In the genomic region with DNA sequence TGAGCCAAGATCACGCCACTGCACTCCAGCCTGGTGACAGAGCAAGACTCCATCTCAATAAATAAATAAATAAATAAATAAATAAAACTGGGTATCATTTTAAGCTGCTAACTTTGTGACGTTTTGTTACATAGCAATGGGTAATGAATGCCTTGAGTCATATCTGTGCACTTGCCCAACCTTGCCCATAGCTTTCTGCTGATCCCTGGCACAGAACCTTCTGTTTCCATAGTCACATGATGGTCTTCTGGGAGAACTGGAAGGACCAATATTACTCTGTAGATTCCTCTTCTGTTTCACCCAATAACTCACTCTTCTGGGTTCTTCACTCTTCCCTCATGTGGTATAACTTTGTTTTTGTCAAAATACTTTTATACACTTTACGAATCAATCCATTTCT, we compare ENCODE assay signal across 31 cellular contexts.
"Had no signal": no experiment of that assay in that cellular context is flagged by ENCODE, and none has a peak within 500 bp of the region (broad histone marks: within the 10 kb centered on the region; RNA-seq: fewer than 3 reads in every experiment).

No MANE protein-coding gene starts in this region.

- H3K4me2 ChIP-seq: hepatocyte had no signal

- H3K79me2 ChIP-seq: hepatocyte had no signal

- H3K27me3 ChIP-seq: adrenal gland, body of pancreas, esophagus muscularis mucosa, gastrocnemius medialis, hepatocyte, pancreas, testis, uterus had no signal

- H3K4me1 Mint-ChIP-seq: activated CD4-positive, alpha-beta T cell treated with anti-CD3 and anti-CD28 coated beads, Interleukin-2, amount 10 ng/mL, durations not matched to agents 24 days and 14 days; activated naive CD8-positive, alpha-beta T cell treated with anti-CD3 and anti-CD28 coated beads for 36 hours; memory B cell had no signal

- H3K4me3 Mint-ChIP-seq: activated CD4-positive, alpha-beta memory T cell treated with anti-CD3 and anti-CD28 coated beads for 36 hours; activated CD4-positive, alpha-beta T cell treated with anti-CD3 and anti-CD28 coated beads, Interleukin-2, amount 10 ng/mL, durations not matched to agents 24 days and 14 days; activated naive CD4-positive, alpha-beta T cell treated with anti-CD3 and anti-CD28 coated beads for 36 hours; activated naive CD8-positive, alpha-beta T cell treated with anti-CD3 and anti-CD28 coated beads for 36 hours; activated T-helper 1 cell treated with anti-CD3 and anti-CD28 coated beads, Interleukin-12 subunit alpha, Interleukin-12 subunit beta, Interleukin-2, Interleukin-4 antibody, amounts not matched to agents 30 ng/mL and 10 ng/mL and 1 ng/mL, durations not matched to agents 14 hours and 24 hours and 36 hours; memory B cell; naive thymus-derived CD4-positive, alpha-beta T cell had no signal

- H3K4me1 ChIP-seq: pancreas had no signal

- H3K36me3 ChIP-seq: adrenal gland, esophagus muscularis mucosa, gastrocnemius medialis, pancreas, prostate gland, uterus, WERI-Rb-1 had no signal

- DNase-seq: activated CD4-positive, alpha-beta memory T cell treated with anti-CD3 and anti-CD28 coated beads for 36 hours; activated CD4-positive, alpha-beta T cell treated with anti-CD3 and anti-CD28 coated beads, Interleukin-2, amount 10 ng/mL, durations not matched to agents 24 days and 14 days; activated CD8-positive, alpha-beta memory T cell treated with anti-CD3 and anti-CD28 coated beads, Interleukin-2, amount 50 U/mL, for 4 hours; activated effector memory CD4-positive, alpha-beta T cell treated with anti-CD3 and anti-CD28 coated beads, Interleukin-2, amount 50 U/mL, for 16 hours; activated naive CD4-positive, alpha-beta T cell treated with anti-CD3 and anti-CD28 coated beads for 36 hours; activated naive CD8-positive, alpha-beta T cell treated with anti-CD3 and anti-CD28 coated beads for 36 hours; activated T-cell treated with anti-CD3 and anti-CD28 coated beads, Interleukin-2, amount 50 U/mL, for 1 hour; adrenal gland; aorta; body of pancreas; caudate nucleus; gastrocnemius medialis; left colon; midbrain; naive thymus-derived CD4-positive, alpha-beta T cell; nucleus accumbens; pancreas; retina; stimulated activated CD4-positive, alpha-beta T cell treated with anti-CD3 and anti-CD28 coated beads, Interleukin-2, amount 100 ng/mL, for 48 hours; stimulated activated naive CD4-positive, alpha-beta T cell treated with Interleukin-2 at 50 U/mL for 16 hours; testis; trophoblast cell; uterus; WERI-Rb-1 had no signal

- H3K9me3 Mint-ChIP-seq: activated CD4-positive, alpha-beta memory T cell treated with anti-CD3 and anti-CD28 coated beads for 36 hours; activated CD4-positive, alpha-beta T cell treated with anti-CD3 and anti-CD28 coated beads, Interleukin-2, amount 10 ng/mL, durations not matched to agents 24 days and 14 days; activated naive CD4-positive, alpha-beta T cell treated with anti-CD3 and anti-CD28 coated beads for 36 hours; activated naive CD8-positive, alpha-beta T cell treated with anti-CD3 and anti-CD28 coated beads for 36 hours; activated T-helper 1 cell treated with anti-CD3 and anti-CD28 coated beads, Interleukin-12 subunit alpha, Interleukin-12 subunit beta, Interleukin-2, Interleukin-4 antibody, amounts not matched to agents 30 ng/mL and 10 ng/mL and 1 ng/mL, durations not matched to agents 14 hours and 24 hours and 36 hours had no signal

- H3K27ac Mint-ChIP-seq: activated CD4-positive, alpha-beta memory T cell treated with anti-CD3 and anti-CD28 coated beads for 36 hours; activated CD4-positive, alpha-beta T cell treated with anti-CD3 and anti-CD28 coated beads, Interleukin-2, amount 10 ng/mL, durations not matched to agents 24 days and 14 days; activated naive CD4-positive, alpha-beta T cell treated with anti-CD3 and anti-CD28 coated beads for 36 hours; activated naive CD8-positive, alpha-beta T cell treated with anti-CD3 and anti-CD28 coated beads for 36 hours; activated T-helper 1 cell treated with anti-CD3 and anti-CD28 coated beads, Interleukin-12 subunit alpha, Interleukin-12 subunit beta, Interleukin-2, Interleukin-4 antibody, amounts not matched to agents 30 ng/mL and 10 ng/mL and 1 ng/mL, durations not matched to agents 14 hours and 24 hours and 36 hours; memory B cell had no signal

- H3K4me3 ChIP-seq: adrenal gland, body of pancreas, esophagus muscularis mucosa, gastrocnemius medialis, hepatocyte, pancreas, prostate gland, testis, uterus had no signal

- H3K9me3 ChIP-seq: adrenal gland, body of pancreas, esophagus muscularis mucosa, gastrocnemius medialis, pancreas, prostate gland, testis, uterus had no signal

- H2AFZ ChIP-seq: hepatocyte had no signal

- H3K36me3 Mint-ChIP-seq: activated CD4-positive, alpha-beta memory T cell treated with anti-CD3 and anti-CD28 coated beads for 36 hours; activated naive CD8-positive, alpha-beta T cell treated with anti-CD3 and anti-CD28 coated beads for 36 hours; memory B cell; naive thymus-derived CD4-positive, alpha-beta T cell had no signal

- ATAC-seq: activated CD4-positive, CD25-positive, alpha-beta regulatory T cell treated with anti-CD3 and anti-CD28 coated beads, Interleukin-2, amount 50 U/mL, for 24 hours; body of pancreas; gastrocnemius medialis; left colon; naive thymus-derived CD4-positive, alpha-beta T cell; pancreas; sciatic nerve had no signal

- H3K27ac ChIP-seq: adrenal gland, gastrocnemius medialis, hepatocyte, pancreas, testis had no signal
